In genomic region chr2:8459474-8459873, GRCh38 we compare ENCODE assay signal across 2 cellular contexts.
TF ChIP-seq lines count a peak whose summit lies in the region.

No MANE protein-coding gene starts in this region.

TF ChIP-seq in liver, 16 proteins besides CTCF, POLR2A, EP300 and RAD21:
- TF ChIP-seq, protein P1, sequence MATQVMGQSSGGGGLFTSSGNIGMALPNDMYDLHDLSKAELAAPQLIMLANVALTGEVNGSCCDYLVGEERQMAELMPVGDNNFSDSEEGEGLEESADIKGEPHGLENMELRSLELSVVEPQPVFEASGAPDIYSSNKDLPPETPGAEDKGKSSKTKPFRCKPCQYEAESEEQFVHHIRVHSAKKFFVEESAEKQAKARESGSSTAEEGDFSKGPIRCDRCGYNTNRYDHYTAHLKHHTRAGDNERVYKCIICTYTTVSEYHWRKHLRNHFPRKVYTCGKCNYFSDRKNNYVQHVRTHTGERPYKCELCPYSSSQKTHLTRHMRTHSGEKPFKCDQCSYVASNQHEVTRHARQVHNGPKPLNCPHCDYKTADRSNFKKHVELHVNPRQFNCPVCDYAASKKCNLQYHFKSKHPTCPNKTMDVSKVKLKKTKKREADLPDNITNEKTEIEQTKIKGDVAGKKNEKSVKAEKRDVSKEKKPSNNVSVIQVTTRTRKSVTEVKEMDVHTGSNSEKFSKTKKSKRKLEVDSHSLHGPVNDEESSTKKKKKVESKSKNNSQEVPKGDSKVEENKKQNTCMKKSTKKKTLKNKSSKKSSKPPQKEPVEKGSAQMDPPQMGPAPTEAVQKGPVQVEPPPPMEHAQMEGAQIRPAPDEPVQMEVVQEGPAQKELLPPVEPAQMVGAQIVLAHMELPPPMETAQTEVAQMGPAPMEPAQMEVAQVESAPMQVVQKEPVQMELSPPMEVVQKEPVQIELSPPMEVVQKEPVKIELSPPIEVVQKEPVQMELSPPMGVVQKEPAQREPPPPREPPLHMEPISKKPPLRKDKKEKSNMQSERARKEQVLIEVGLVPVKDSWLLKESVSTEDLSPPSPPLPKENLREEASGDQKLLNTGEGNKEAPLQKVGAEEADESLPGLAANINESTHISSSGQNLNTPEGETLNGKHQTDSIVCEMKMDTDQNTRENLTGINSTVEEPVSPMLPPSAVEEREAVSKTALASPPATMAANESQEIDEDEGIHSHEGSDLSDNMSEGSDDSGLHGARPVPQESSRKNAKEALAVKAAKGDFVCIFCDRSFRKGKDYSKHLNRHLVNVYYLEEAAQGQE (IDR thresholded peaks at IDR 0.05) = no peak

TF ChIP-seq in HepG2, 621 proteins besides CTCF, POLR2A, EP300 and RAD21 (continued from another document):
- TF ChIP-seq, protein P2, sequence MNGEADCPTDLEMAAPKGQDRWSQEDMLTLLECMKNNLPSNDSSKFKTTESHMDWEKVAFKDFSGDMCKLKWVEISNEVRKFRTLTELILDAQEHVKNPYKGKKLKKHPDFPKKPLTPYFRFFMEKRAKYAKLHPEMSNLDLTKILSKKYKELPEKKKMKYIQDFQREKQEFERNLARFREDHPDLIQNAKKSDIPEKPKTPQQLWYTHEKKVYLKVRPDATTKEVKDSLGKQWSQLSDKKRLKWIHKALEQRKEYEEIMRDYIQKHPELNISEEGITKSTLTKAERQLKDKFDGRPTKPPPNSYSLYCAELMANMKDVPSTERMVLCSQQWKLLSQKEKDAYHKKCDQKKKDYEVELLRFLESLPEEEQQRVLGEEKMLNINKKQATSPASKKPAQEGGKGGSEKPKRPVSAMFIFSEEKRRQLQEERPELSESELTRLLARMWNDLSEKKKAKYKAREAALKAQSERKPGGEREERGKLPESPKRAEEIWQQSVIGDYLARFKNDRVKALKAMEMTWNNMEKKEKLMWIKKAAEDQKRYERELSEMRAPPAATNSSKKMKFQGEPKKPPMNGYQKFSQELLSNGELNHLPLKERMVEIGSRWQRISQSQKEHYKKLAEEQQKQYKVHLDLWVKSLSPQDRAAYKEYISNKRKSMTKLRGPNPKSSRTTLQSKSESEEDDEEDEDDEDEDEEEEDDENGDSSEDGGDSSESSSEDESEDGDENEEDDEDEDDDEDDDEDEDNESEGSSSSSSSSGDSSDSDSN (CRISPR knock-in tag; IDR thresholded peaks at IDR 0.05) = no peak
- TF ChIP-seq ZNF556 (CRISPR knock-in tag; IDR thresholded peaks at IDR 0.05; ENCODE audit: borderline replicate concordance) (no peak), SIX1 (CRISPR knock-in tag; IDR thresholded peaks at IDR 0.05; ENCODE audit: borderline replicate concordance) (no peak), MED1 (CRISPR knock-in tag; IDR thresholded peaks at IDR 0.05) (no peak), SMAD9 (CRISPR knock-in tag; IDR thresholded peaks at IDR 0.05) (no peak), ZNF841 (CRISPR knock-in tag; IDR thresholded peaks at IDR 0.05; ENCODE audit: borderline replicate concordance) (no peak), SNAPC2 (CRISPR knock-in tag; IDR thresholded peaks at IDR 0.05) (no peak), ZNF776 (CRISPR knock-in tag; IDR thresholded peaks at IDR 0.05) (no peak)
- TF ChIP-seq, protein P3, sequence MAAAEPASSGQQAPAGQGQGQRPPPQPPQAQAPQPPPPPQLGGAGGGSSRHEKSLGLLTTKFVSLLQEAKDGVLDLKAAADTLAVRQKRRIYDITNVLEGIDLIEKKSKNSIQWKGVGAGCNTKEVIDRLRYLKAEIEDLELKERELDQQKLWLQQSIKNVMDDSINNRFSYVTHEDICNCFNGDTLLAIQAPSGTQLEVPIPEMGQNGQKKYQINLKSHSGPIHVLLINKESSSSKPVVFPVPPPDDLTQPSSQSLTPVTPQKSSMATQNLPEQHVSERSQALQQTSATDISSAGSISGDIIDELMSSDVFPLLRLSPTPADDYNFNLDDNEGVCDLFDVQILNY (CRISPR knock-in tag; conservative IDR thresholded peaks at IDR 0.05) = no peak
